Comparison of ENCODE assay signal across 9 cellular contexts in the genomic region with DNA sequence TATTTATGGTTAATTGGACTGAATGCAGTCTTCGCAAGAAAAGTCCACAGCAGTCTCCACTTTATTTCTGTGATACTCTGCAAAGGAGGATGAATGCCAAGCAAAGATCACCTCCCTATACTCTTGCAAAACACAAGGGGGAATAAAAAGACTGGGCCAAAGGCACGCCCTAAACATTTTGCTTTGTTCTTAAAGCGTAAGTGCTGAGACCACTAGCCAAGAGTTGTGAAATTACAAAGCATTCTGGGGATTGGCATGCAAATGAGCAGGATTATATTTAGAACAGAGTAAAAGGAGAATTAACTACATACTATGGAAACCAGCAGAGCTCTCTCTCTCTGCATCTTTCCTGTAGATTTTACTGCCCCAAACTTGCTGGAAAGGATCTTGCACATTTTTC. TPM values are rescaled to one million over a fixed set of nuclear protein-coding genes. Genes with fewer than 3 reads are reported as not detected.
DNase-seq lines count a peak whose midpoint lies in the region; ATAC-seq lines count a peak whose summit lies in the region.
"Had no signal": no experiment of that assay in that cellular context is flagged by ENCODE, and none has a peak within 500 bp of the region (broad histone marks: within the 10 kb centered on the region; RNA-seq: fewer than 3 reads in every experiment).

No MANE protein-coding gene starts in this region.

- H3K4me1 ChIP-seq in NT2/D1 (ENCODE audit: insufficient read depth, insufficient read length) (no peaks in the 10 kb centered on the region), right cardiac atrium (ENCODE audit: control insufficient read depth, insufficient read depth, low read length) (no peaks in the 10 kb centered on the region)

- H3K9me3 Mint-ChIP-seq in activated CD4-positive, alpha-beta T cell treated with anti-CD3 and anti-CD28 coated beads, Interleukin-2, amount 10 ng/mL, durations not matched to agents 7 days and 5 days = no peaks in the 10 kb centered on the region

- DNase-seq in Right ventricle myocardium inferior (ENCODE audit: missing footprints) (no peak), cardiac septum (ENCODE audit: low spot score) (no peak), NT2/D1 (ENCODE audit: low read depth, low spot score) (no peak), right cardiac atrium (peak in 1 of 3 donors; percentile 65), activated T-cell treated with anti-CD3 and anti-CD28 coated beads for 4 hours (no peak)
- no peak for DNase-seq in stimulated activated CD4-positive, alpha-beta T cell treated with anti-CD3 and anti-CD28 coated beads, Interleukin-4, amount 100 ng/mL, for 24 hours
- DNase-seq in activated CD4-positive, alpha-beta T cell treated with anti-CD3 and anti-CD28 coated beads, Interleukin-2, amount 10 ng/mL, durations not matched to agents 7 days and 5 days = no peak
- DNase-seq: naive B cell had no signal

- no peak overlapping the region for H3K27ac Mint-ChIP-seq in activated CD4-positive, alpha-beta T cell treated with anti-CD3 and anti-CD28 coated beads, Interleukin-2, amount 10 ng/mL, durations not matched to agents 7 days and 5 days

- intact Hi-C loops in Right ventricle myocardium inferior (cut with DNase I) = no loop called here
- intact Hi-C loops in cardiac septum (cut with DNase I) = loop anchor here (10.0 kb wide), 1 partner anchor 231 kb away; no protein-coding TSS in a partner anchor
- intact Hi-C loops in right cardiac atrium (cut with DNase I) = loop anchor here in 2 of 4 donors (5.0 to 10.0 kb wide), 2 partner anchors 49 to 57 kb away; partner anchors contain the start of gene DPYSL3 (in 1 of the 2)

- 19% methylated on average over 3 of the region's 3 CpGs for WGBS in right cardiac atrium

- H3K4me3 ChIP-seq in NT2/D1 (ENCODE audit: insufficient read length, low read depth) = no peak overlapping the region
- H3K4me3 ChIP-seq in right cardiac atrium (ENCODE audit: low read length) = peak overlapping the region; percentile 2

- H3K9me3 ChIP-seq in NT2/D1 (ENCODE audit: insufficient read depth, low read length) (no peaks in the 10 kb centered on the region), right cardiac atrium (ENCODE audit: control insufficient read depth, low read length) (no peaks in the 10 kb centered on the region)

- peaks cover 55% of the 10 kb centered on the region for H3K27me3 Mint-ChIP-seq in activated CD4-positive, alpha-beta T cell treated with anti-CD3 and anti-CD28 coated beads, Interleukin-2, amount 10 ng/mL, durations not matched to agents 7 days and 5 days

- no peak overlapping the region for H3K4me3 Mint-ChIP-seq in activated CD4-positive, alpha-beta T cell treated with anti-CD3 and anti-CD28 coated beads, Interleukin-2, amount 10 ng/mL, durations not matched to agents 7 days and 5 days

- CTCF ChIA-PET in activated CD4-positive, alpha-beta T cell treated with anti-CD3 and anti-CD28 coated beads, Interleukin-2, amount 10 ng/mL, durations not matched to agents 7 days and 5 days (lab: Charles Lee) = no interaction called here

- no peaks in the 10 kb centered on the region for H3K27me3 ChIP-seq in NT2/D1 (ENCODE audit: insufficient read depth, insufficient read length)
- no peaks in the 10 kb centered on the region for H3K27me3 ChIP-seq in right cardiac atrium (ENCODE audit: control insufficient read depth, insufficient read depth)

- ATAC-seq in Right ventricle myocardium inferior (peak; percentile 51), right cardiac atrium (peak; percentile 40 to 41), GM19467 (IDR thresholded peaks at IDR 0.05; ENCODE audit: unreplicated experiment) (no peak)

- peak overlapping the region; percentile 72 for H3K27ac ChIP-seq in right cardiac atrium (ENCODE audit: low read length)

- H3K9ac ChIP-seq in NT2/D1 (ENCODE audit: insufficient read length, low read depth) = peak overlapping the region; percentile 26

- H3K36me3 ChIP-seq in NT2/D1 (ENCODE audit: insufficient read depth, insufficient read length, low read length) = no peaks in the 10 kb centered on the region

- no peaks in the 10 kb centered on the region for H3K36me3 Mint-ChIP-seq in activated CD4-positive, alpha-beta T cell treated with anti-CD3 and anti-CD28 coated beads, Interleukin-2, amount 10 ng/mL, durations not matched to agents 7 days and 5 days (ENCODE audit: low read depth)
- H3K36me3 Mint-ChIP-seq: naive B cell had no signal

- H3K4me1 Mint-ChIP-seq in activated CD4-positive, alpha-beta T cell treated with anti-CD3 and anti-CD28 coated beads, Interleukin-2, amount 10 ng/mL, durations not matched to agents 7 days and 5 days = peaks cover 8% of the 10 kb centered on the region

- POLR2A ChIA-PET in activated CD4-positive, alpha-beta T cell treated with anti-CD3 and anti-CD28 coated beads, Interleukin-2, amount 10 ng/mL, durations not matched to agents 7 days and 5 days (lab: Charles Lee) = no interaction called here

RNA-seq across cellular contexts. Expression of gene DPYSL3, which starts 54.5 kb away (rescaled TPM):
- 22.1 TPM for total RNA-seq in Right ventricle myocardium inferior
- total RNA-seq in cardiac septum = 51.1 TPM
- 10 to 100 TPM; 40.9 to 95.1 (median 54.3) TPM for total RNA-seq in right cardiac atrium
- 23.2 TPM for polyA plus RNA-seq in right cardiac atrium
- total RNA-seq in activated CD4-positive, alpha-beta T cell treated with anti-CD3 and anti-CD28 coated beads, Interleukin-2, amount 10 ng/mL, durations not matched to agents 7 days and 5 days = not detected

Comparison
In these comparisons a context has a peak if more than half of its experiments do, and no peak if none do; other contexts are left out.
1. RNA of gene DPYSL3, which starts 54.5 kb away (total RNA-seq): 40.9 to 95.1 TPM in right cardiac atrium, 51.1 TPM in cardiac septum (single experiment) and 22.1 TPM in Right ventricle myocardium inferior (single experiment); not detected in activated CD4-positive, alpha-beta T cell treated with anti-CD3 and anti-CD28 coated beads, Interleukin-2, amount 10 ng/mL, durations not matched to agents 7 days and 5 days; every median in the first group is over 10 times any median in the second.